ENCODE assay signal across 8 cellular contexts in the genomic region with DNA sequence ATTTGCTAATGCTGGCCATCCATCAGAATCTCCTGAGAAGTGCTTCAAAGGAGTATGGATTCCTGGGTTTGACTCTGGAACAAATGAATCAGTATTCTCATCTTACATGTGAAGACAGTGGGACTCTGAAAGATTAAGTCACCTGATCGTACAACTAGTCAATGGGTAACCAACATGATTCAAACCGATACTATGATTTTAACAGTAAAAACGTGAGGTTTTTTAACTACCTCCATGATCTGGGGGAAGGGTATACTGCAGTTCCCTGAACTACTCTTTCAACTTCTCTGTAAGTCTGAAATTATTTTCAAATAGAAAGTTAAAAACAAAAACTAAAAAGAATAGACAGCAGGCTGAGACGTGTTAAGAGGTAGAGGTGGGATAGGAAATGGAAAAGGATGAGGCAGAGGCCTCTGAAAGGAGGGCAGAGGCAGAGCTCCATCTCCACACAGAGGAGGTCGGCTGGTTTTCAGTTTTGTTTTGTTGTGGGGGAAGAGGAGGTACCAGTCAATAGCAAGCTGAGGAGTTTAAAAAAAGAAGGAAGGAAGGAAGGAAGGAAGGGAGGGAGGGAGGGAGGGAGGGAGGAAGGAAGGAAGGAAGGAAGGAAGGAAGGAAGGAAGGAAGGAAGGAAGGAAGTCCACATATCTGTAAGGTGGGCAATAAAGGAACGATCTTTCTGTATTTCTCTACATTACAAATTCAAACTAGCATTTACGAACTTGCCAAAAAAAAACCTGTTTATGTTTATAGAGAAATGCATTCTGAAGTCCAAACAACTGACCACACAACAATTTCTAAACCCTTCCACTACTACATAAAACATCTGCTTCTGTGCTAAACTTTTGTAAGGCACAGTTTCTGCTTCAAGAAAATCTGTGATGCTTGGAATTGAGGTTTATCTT.
DNase-seq lines count a peak whose midpoint lies in the region; ATAC-seq and TF ChIP-seq lines count a peak whose summit lies in the region.

No MANE protein-coding gene starts in this region.

- H4K8ac ChIP-seq in H9 (replicated peaks; ENCODE audit: insufficient read length, low read depth, low read length) = no peak overlapping the region

- no peak overlapping the region; a peak in 1 of 5 replicates for H3K4me3 Mint-ChIP-seq in H9

- H2BK120ac ChIP-seq in H9 (ENCODE audit: low read depth, low read length, poor library complexity, severe bottlenecking) = no peak overlapping the region

- H3K4me1 ChIP-seq in H9 (ENCODE audit: insufficient read depth, low read length) = 0 out of 2 replicates have a peak, but pooled peaks cover 2% of the 10 kb centered on the region

- no peak for TF ChIP-seq CTCF in H9 (conservative IDR thresholded peaks at IDR 0.05)

- no CpG with 5 or more reads among the region's 7 CpGs for WGBS in H9 (ENCODE audit: extremely low coverage, insufficient read length, low lambda C conversion rate)

- no peaks in the 10 kb centered on the region for H3K79me1 ChIP-seq in H9 (ENCODE audit: insufficient read depth, low read depth, low read length, poor library complexity, severe bottlenecking)

- H3K23ac ChIP-seq in H9 (ENCODE audit: insufficient read length, low read depth, low read length) = no peak overlapping the region

- no peak overlapping the region for H3K4ac ChIP-seq in H9 (ENCODE audit: low read depth, low read length)

- no peak overlapping the region for H2AFZ ChIP-seq in H9 (ENCODE audit: low read length)

- ATAC-seq in GM18511 (IDR thresholded peaks at IDR 0.05; ENCODE audit: unreplicated experiment) = peak; percentile 93

- no peak overlapping the region for H2BK20ac ChIP-seq in H9 (ENCODE audit: low read depth, low read length, poor library complexity, severe bottlenecking)

- DNase-seq in H9 (no peak), T-helper 2 cell (peak in 3 of 5 experiments; percentile 1 to 92 (median 7)), renal cortical epithelial cell (ENCODE audit: low read depth) (peak; percentile 84), DMS153 treated with DMSO at 0.1 percent for 48 hours (lab: John Stamatoyannopoulos, UW; ENCODE audit: unreplicated experiment) (no peak), NCI-H2029 treated with DMSO at 0.1 percent for 48 hours (lab: John Stamatoyannopoulos, UW) (no peak), G401 (ENCODE audit: low spot score) (no peak), 8988T (no peak)

- in situ Hi-C loops in G401 (cut with HindIII; ENCODE audit: low sequenced_read_pairs) = no loop called here

- H3K4me2 ChIP-seq in H9 (ENCODE audit: insufficient read depth, insufficient read length, low read length) = no peak overlapping the region

- H3K27ac Mint-ChIP-seq in H9 = peak overlapping the region; percentile 6 to 74 (median 44); a peak in 5 of 7 replicates

- H2AK5ac ChIP-seq in H9 (ENCODE audit: insufficient read length, low read length) = no peak overlapping the region

- no peaks in the 10 kb centered on the region for H3K27me3 Mint-ChIP-seq in H9 (ENCODE audit: low read depth)

- H4K91ac ChIP-seq in H9 (ENCODE audit: insufficient read length, low read depth, low read length) = no peak overlapping the region

- no peak overlapping the region for H2BK5ac ChIP-seq in H9 (ENCODE audit: insufficient read length, low read length)

- no peak overlapping the region for H3K18ac ChIP-seq in H9 (ENCODE audit: insufficient read length, low read depth, low read length)

- no peak overlapping the region for H2BK12ac ChIP-seq in H9 (ENCODE audit: insufficient read length, low read depth, low read length)

- peaks cover 8% of the 10 kb centered on the region; the same call in 1 of the 2 replicates for H3K79me2 ChIP-seq in H9 (ENCODE audit: insufficient read depth, low read length)

- H3T11ph ChIP-seq in H9 (ENCODE audit: low read length) = no peak overlapping the region

- no peaks in the 10 kb centered on the region for H3K27me3 ChIP-seq in H9 (ENCODE audit: insufficient read depth, low read length)

- H3K9me3 Mint-ChIP-seq in H9 = no peaks in the 10 kb centered on the region; a peak in 1 of 5 replicates

- no peaks in the 10 kb centered on the region for H3K23me2 ChIP-seq in H9 (ENCODE audit: insufficient read length, low read depth, low read length, poor library complexity, severe bottlenecking)

- H3K4me1 Mint-ChIP-seq in H9 = peaks cover 27 to 34% of the 10 kb centered on the region in 2 experiments

- peaks cover 8 to 12% (median 8%) of the 10 kb centered on the region in 3 experiments; a peak in 5 of 7 replicates for H3K36me3 Mint-ChIP-seq in H9 (ENCODE audit: insufficient read depth in 1 of 3, low read depth in 3 of 3)

- H3K56ac ChIP-seq in H9 (ENCODE audit: insufficient read length, low read depth, low read length) = no peak overlapping the region

- H3K27ac ChIP-seq in H9 (ENCODE audit: insufficient read length, low read depth, low read length) = no peak overlapping the region

- H3K14ac ChIP-seq in H9 (ENCODE audit: insufficient read depth, low read length) = no peak overlapping the region

- no peak overlapping the region for H2BK15ac ChIP-seq in H9 (ENCODE audit: low read depth, low read length)

- H4K20me1 ChIP-seq in H9 (ENCODE audit: control insufficient read depth, insufficient read depth, insufficient read length) = no peaks in the 10 kb centered on the region

- no peaks in the 10 kb centered on the region for H3K9me3 ChIP-seq in H9 (ENCODE audit: control insufficient read depth, low read depth, low read length)

- H4K5ac ChIP-seq in H9 (ENCODE audit: insufficient read length, low read depth, low read length) = no peak overlapping the region

- no peak overlapping the region for H3K9ac ChIP-seq in H9 (ENCODE audit: extremely low read depth, insufficient read length, low read length)

Comparison
In these comparisons a context has a peak if more than half of its experiments do, and no peak if none do; other contexts are left out.
1. DNase-seq: peak in T-helper 2 cell (3 of 5) and renal cortical epithelial cell (single experiment); none in H9 (single experiment), DMS153 treated with DMSO at 0.1 percent for 48 hours (single experiment), NCI-H2029 treated with DMSO at 0.1 percent for 48 hours (single experiment), G401 (single experiment) and 8988T (single experiment).